ENCODE assay signal across 2 cellular contexts in the genomic region with DNA sequence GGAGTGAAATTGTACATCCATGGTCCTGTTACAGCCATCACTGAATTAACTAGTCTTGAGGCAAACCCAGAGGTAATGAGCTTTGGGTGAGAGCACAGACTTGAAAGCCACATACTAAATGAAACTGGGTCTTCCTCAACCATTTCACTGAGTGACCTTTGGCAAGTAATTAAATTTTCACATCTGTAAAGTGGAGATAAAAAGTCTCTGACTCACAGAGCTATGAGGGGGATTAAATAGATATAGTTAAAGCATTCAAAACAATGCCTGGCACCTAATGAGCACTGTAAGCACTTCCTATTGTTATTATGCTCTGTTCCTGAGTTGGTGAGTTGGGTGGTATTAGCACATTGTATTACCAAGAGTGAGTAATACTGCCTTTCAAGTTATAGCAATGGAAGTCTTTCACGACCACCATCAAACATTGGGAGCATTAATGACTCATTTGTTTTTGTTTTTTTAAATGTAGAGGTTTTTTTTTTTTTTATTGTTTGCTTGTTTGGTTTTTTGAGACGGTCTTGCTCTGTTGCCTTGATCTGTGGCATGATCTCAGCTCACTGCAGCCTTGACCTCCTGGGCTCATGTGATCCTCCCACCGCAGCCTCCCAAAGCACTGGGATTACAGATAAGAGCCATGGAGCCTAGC.
TF ChIP-seq lines count a peak whose summit lies in the region.

No MANE protein-coding gene starts in this region.

TF ChIP-seq in K562, 482 proteins besides CTCF, POLR2A, EP300 and RAD21 (continued from another document and continues in another):
- TF ChIP-seq, protein P1, sequence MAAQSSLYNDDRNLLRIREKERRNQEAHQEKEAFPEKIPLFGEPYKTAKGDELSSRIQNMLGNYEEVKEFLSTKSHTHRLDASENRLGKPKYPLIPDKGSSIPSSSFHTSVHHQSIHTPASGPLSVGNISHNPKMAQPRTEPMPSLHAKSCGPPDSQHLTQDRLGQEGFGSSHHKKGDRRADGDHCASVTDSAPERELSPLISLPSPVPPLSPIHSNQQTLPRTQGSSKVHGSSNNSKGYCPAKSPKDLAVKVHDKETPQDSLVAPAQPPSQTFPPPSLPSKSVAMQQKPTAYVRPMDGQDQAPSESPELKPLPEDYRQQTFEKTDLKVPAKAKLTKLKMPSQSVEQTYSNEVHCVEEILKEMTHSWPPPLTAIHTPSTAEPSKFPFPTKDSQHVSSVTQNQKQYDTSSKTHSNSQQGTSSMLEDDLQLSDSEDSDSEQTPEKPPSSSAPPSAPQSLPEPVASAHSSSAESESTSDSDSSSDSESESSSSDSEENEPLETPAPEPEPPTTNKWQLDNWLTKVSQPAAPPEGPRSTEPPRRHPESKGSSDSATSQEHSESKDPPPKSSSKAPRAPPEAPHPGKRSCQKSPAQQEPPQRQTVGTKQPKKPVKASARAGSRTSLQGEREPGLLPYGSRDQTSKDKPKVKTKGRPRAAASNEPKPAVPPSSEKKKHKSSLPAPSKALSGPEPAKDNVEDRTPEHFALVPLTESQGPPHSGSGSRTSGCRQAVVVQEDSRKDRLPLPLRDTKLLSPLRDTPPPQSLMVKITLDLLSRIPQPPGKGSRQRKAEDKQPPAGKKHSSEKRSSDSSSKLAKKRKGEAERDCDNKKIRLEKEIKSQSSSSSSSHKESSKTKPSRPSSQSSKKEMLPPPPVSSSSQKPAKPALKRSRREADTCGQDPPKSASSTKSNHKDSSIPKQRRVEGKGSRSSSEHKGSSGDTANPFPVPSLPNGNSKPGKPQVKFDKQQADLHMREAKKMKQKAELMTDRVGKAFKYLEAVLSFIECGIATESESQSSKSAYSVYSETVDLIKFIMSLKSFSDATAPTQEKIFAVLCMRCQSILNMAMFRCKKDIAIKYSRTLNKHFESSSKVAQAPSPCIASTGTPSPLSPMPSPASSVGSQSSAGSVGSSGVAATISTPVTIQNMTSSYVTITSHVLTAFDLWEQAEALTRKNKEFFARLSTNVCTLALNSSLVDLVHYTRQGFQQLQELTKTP (IDR thresholded peaks at IDR 0.05; ENCODE audit: low read depth in 1 of 2, partially characterized antibody in 2 of 2), result peak in 1 of 2 experiments; percentile 36
- TF ChIP-seq HDAC1 (IDR thresholded peaks at IDR 0.05) (peak in 1 of 2 experiments; percentile 74; a peak in 2 of 4 replicates), TFAM (CRISPR knock-in tag; conservative IDR thresholded peaks at IDR 0.05) (no peak), ZNF224 (CRISPR knock-in tag; IDR thresholded peaks at IDR 0.05) (no peak), SAFB (IDR thresholded peaks at IDR 0.05; ENCODE audit: borderline replicate concordance, low read depth, low read length) (no peak), FOXM1 (IDR thresholded peaks at IDR 0.05; ENCODE audit: low read depth) (0 out of 2 replicates have a peak, but pooled peaks have one; percentile 23), FOXM1 (CRISPR knock-in tag; IDR thresholded peaks at IDR 0.05; ENCODE audit: low read depth) (no peak), ZBTB8A (IDR thresholded peaks at IDR 0.05; ENCODE audit: partially characterized antibody) (no peak), HIVEP1 (CRISPR knock-in tag; IDR thresholded peaks at IDR 0.05) (no peak), POLR2G (IDR thresholded peaks at IDR 0.05; ENCODE audit: low read depth, low read length) (no peak), RBM15 (IDR thresholded peaks at IDR 0.05; ENCODE audit: insufficient read depth, low read length) (no peak), ZFP1 (CRISPR knock-in tag; IDR thresholded peaks at IDR 0.05) (no peak), FOS (IDR thresholded peaks at IDR 0.05; ENCODE audit: extremely low read depth, insufficient read length) (peak; percentile 12), EHMT2 (IDR thresholded peaks at IDR 0.05) (peak; percentile 45; the same call in 1 of the 2 replicates), NR2C2 (CRISPR knock-in tag; IDR thresholded peaks at IDR 0.05) (no peak), NR2C2 (tag; IDR thresholded peaks at IDR 0.05) (peak; percentile 50), PHTF2 (CRISPR knock-in tag; IDR thresholded peaks at IDR 0.05) (no peak), ZNF384 (IDR thresholded peaks at IDR 0.05; ENCODE audit: low read depth, low read length) (peak; percentile 50), NCOA1 (IDR thresholded peaks at IDR 0.05; ENCODE audit: low read depth) (peak; percentile 34; the same call in 1 of the 2 replicates)
- TF ChIP-seq, protein P2, sequence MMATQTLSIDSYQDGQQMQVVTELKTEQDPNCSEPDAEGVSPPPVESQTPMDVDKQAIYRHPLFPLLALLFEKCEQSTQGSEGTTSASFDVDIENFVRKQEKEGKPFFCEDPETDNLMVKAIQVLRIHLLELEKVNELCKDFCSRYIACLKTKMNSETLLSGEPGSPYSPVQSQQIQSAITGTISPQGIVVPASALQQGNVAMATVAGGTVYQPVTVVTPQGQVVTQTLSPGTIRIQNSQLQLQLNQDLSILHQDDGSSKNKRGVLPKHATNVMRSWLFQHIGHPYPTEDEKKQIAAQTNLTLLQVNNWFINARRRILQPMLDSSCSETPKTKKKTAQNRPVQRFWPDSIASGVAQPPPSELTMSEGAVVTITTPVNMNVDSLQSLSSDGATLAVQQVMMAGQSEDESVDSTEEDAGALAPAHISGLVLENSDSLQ (IDR thresholded peaks at IDR 0.05), result 0 out of 2 replicates have a peak, but pooled peaks have one; percentile 12
- TF ChIP-seq, protein P3, sequence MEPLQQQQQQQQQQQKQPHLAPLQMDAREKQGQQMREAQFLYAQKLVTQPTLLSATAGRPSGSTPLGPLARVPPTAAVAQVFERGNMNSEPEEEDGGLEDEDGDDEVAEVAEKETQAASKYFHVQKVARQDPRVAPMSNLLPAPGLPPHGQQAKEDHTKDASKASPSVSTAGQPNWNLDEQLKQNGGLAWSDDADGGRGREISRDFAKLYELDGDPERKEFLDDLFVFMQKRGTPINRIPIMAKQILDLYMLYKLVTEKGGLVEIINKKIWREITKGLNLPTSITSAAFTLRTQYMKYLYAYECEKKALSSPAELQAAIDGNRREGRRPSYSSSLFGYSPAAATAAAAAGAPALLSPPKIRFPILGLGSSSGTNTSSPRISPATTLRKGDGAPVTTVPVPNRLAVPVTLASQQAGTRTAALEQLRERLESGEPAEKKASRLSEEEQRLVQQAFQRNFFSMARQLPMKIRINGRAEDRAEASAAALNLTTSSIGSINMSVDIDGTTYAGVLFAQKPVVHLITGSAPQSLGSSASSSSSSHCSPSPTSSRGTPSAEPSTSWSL (CRISPR knock-in tag; IDR thresholded peaks at IDR 0.05; ENCODE audit: borderline replicate concordance), result no peak

TF ChIP-seq in HepG2, 621 proteins besides CTCF, POLR2A, EP300 and RAD21 (continued from another document and continues in another):
- TF ChIP-seq, protein P4, sequence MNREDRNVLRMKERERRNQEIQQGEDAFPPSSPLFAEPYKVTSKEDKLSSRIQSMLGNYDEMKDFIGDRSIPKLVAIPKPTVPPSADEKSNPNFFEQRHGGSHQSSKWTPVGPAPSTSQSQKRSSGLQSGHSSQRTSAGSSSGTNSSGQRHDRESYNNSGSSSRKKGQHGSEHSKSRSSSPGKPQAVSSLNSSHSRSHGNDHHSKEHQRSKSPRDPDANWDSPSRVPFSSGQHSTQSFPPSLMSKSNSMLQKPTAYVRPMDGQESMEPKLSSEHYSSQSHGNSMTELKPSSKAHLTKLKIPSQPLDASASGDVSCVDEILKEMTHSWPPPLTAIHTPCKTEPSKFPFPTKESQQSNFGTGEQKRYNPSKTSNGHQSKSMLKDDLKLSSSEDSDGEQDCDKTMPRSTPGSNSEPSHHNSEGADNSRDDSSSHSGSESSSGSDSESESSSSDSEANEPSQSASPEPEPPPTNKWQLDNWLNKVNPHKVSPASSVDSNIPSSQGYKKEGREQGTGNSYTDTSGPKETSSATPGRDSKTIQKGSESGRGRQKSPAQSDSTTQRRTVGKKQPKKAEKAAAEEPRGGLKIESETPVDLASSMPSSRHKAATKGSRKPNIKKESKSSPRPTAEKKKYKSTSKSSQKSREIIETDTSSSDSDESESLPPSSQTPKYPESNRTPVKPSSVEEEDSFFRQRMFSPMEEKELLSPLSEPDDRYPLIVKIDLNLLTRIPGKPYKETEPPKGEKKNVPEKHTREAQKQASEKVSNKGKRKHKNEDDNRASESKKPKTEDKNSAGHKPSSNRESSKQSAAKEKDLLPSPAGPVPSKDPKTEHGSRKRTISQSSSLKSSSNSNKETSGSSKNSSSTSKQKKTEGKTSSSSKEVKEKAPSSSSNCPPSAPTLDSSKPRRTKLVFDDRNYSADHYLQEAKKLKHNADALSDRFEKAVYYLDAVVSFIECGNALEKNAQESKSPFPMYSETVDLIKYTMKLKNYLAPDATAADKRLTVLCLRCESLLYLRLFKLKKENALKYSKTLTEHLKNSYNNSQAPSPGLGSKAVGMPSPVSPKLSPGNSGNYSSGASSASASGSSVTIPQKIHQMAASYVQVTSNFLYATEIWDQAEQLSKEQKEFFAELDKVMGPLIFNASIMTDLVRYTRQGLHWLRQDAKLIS (CRISPR knock-in tag; IDR thresholded peaks at IDR 0.05), result 0 out of 2 replicates have a peak, but pooled peaks have one; percentile 17
- TF ChIP-seq, protein P5, sequence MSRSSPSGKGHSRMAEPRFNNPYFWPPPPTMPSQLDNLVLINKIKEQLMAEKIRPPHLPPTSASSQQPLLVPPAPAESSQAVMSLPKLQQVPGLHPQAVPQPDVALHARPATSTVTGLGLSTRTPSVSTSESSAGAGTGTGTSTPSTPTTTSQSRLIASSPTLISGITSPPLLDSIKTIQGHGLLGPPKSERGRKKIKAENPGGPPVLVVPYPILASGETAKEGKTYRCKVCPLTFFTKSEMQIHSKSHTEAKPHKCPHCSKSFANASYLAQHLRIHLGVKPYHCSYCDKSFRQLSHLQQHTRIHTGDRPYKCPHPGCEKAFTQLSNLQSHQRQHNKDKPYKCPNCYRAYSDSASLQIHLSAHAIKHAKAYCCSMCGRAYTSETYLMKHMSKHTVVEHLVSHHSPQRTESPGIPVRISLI (CRISPR knock-in tag; IDR thresholded peaks at IDR 0.05; ENCODE audit: borderline replicate concordance), result peak; percentile 76; the same call in 1 of the 2 replicates
- TF ChIP-seq MAZ (IDR thresholded peaks at IDR 0.05; ENCODE audit: borderline replicate concordance, low read depth, low read length), result no peak
- no peak for TF ChIP-seq MAZ (CRISPR knock-in tag; IDR thresholded peaks at IDR 0.05; ENCODE audit: low read depth)
- TF ChIP-seq ZNF33B (CRISPR knock-in tag; IDR thresholded peaks at IDR 0.05), result no peak
- TF ChIP-seq ZBTB1 (CRISPR knock-in tag; IDR thresholded peaks at IDR 0.05; ENCODE audit: borderline replicate concordance), result no peak
- TF ChIP-seq, protein P6, sequence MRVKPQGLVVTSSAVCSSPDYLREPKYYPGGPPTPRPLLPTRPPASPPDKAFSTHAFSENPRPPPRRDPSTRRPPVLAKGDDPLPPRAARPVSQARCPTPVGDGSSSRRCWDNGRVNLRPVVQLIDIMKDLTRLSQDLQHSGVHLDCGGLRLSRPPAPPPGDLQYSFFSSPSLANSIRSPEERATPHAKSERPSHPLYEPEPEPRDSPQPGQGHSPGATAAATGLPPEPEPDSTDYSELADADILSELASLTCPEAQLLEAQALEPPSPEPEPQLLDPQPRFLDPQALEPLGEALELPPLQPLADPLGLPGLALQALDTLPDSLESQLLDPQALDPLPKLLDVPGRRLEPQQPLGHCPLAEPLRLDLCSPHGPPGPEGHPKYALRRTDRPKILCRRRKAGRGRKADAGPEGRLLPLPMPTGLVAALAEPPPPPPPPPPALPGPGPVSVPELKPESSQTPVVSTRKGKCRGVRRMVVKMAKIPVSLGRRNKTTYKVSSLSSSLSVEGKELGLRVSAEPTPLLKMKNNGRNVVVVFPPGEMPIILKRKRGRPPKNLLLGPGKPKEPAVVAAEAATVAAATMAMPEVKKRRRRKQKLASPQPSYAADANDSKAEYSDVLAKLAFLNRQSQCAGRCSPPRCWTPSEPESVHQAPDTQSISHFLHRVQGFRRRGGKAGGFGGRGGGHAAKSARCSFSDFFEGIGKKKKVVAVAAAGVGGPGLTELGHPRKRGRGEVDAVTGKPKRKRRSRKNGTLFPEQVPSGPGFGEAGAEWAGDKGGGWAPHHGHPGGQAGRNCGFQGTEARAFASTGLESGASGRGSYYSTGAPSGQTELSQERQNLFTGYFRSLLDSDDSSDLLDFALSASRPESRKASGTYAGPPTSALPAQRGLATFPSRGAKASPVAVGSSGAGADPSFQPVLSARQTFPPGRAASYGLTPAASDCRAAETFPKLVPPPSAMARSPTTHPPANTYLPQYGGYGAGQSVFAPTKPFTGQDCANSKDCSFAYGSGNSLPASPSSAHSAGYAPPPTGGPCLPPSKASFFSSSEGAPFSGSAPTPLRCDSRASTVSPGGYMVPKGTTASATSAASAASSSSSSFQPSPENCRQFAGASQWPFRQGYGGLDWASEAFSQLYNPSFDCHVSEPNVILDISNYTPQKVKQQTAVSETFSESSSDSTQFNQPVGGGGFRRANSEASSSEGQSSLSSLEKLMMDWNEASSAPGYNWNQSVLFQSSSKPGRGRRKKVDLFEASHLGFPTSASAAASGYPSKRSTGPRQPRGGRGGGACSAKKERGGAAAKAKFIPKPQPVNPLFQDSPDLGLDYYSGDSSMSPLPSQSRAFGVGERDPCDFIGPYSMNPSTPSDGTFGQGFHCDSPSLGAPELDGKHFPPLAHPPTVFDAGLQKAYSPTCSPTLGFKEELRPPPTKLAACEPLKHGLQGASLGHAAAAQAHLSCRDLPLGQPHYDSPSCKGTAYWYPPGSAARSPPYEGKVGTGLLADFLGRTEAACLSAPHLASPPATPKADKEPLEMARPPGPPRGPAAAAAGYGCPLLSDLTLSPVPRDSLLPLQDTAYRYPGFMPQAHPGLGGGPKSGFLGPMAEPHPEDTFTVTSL (CRISPR knock-in tag; IDR thresholded peaks at IDR 0.05; ENCODE audit: borderline replicate concordance), result no peak
- no peak for TF ChIP-seq ZFP62 (CRISPR knock-in tag; IDR thresholded peaks at IDR 0.05)
- TF ChIP-seq AGO1 (IDR thresholded peaks at IDR 0.05; ENCODE audit: low read depth, low read length, poor library complexity, severe bottlenecking), result no peak
- TF ChIP-seq ZNF841 (CRISPR knock-in tag; IDR thresholded peaks at IDR 0.05; ENCODE audit: borderline replicate concordance), result no peak
- TF ChIP-seq SP1 (IDR thresholded peaks at IDR 0.05), result no peak
- TF ChIP-seq SP1 (CRISPR knock-in tag; IDR thresholded peaks at IDR 0.05), result no peak
- TF ChIP-seq ZMYM2 (CRISPR knock-in tag; IDR thresholded peaks at IDR 0.05), result peak; percentile 80; the same call in 1 of the 2 replicates
- peak; percentile 88; the same call in 1 of the 2 replicates for TF ChIP-seq SOX5 (CRISPR knock-in tag; IDR thresholded peaks at IDR 0.05; ENCODE audit: borderline replicate concordance)
